ENCODE assay signal across 27 cellular contexts in the genomic region with DNA sequence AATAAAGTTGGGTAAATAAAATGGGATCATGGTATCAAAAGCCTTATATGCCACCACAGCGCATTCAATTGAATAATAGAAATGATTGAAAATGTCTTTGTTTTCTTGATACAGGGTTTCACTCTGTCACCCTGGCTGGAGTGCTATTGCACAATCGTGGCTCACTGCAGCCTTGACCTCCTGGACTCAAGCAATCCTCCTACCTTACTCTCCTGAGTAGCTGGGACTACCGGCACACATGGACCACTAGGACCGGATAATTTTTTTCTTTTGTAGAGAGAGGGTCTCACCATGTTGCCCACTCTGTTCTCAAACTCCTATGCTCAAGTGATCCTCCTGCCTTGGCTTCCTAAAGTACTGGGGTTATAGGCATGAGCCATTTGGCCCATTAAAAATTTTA.
"Had no signal": no experiment of that assay in that cellular context is flagged by ENCODE, and none has a peak within 500 bp of the region (broad histone marks: within the 10 kb centered on the region; RNA-seq: fewer than 3 reads in every experiment).

No MANE protein-coding gene starts in this region.

- H3K36me3 Mint-ChIP-seq: activated naive CD8-positive, alpha-beta T cell; immature natural killer cell had no signal

- H3K36me3 ChIP-seq: brain microvascular endothelial cell, left lung, pancreas, right atrium auricular region, spleen, tibial nerve had no signal

- H3K4me1 Mint-ChIP-seq: activated B cell treated with CpG ODN at 0.5 μM for 24 hours, immature natural killer cell, nephron progenitor cell had no signal

- H3K27ac ChIP-seq: brain microvascular endothelial cell, coronary artery, dorsolateral prefrontal cortex, left lung, pancreas, psoas muscle, right atrium auricular region, spleen, tibial nerve had no signal

- H3K9me3 ChIP-seq: left lung, pancreas, psoas muscle, right atrium auricular region, spleen, tibial nerve had no signal

- H3K4me1 ChIP-seq: left lung, pancreas, psoas muscle, right atrium auricular region, spleen, tibial nerve had no signal

- H3K9me3 Mint-ChIP-seq: activated B cell treated with CpG ODN at 0.5 μM for 24 hours; activated T-cell treated with anti-CD3 and anti-CD28 coated beads, Interleukin-2, amount 50 U/mL, for 72 hours; immature natural killer cell; nephron progenitor cell had no signal

- H3K27ac Mint-ChIP-seq: activated B cell treated with CpG ODN at 0.5 μM for 24 hours; activated naive CD8-positive, alpha-beta T cell; activated T-cell treated with anti-CD3 and anti-CD28 coated beads, Interleukin-2, amount 50 U/mL, for 72 hours; immature natural killer cell; nephron progenitor cell had no signal

- H3K27me3 ChIP-seq: brain microvascular endothelial cell, dorsolateral prefrontal cortex, left lung, pancreas, right atrium auricular region, spleen, tibial nerve had no signal

- H3K4me3 ChIP-seq: coronary artery, dorsolateral prefrontal cortex, left lung, lung, pancreas, psoas muscle, right atrium auricular region, spleen, tibial nerve had no signal

- H3K4me3 Mint-ChIP-seq: activated B cell treated with CpG ODN at 0.5 μM for 24 hours; activated naive CD8-positive, alpha-beta T cell; activated T-cell treated with anti-CD3 and anti-CD28 coated beads, Interleukin-2, amount 50 U/mL, for 72 hours; immature natural killer cell; nephron progenitor cell had no signal

- ATAC-seq: activated T-cell treated with anti-CD3 and anti-CD28 coated beads, Interleukin-2, amount 50 U/mL, for 72 hours; left lung; psoas muscle had no signal

- DNase-seq: activated B cell treated with CpG ODN at 0.5 μM for 24 hours; activated CD4-positive, alpha-beta T cell treated with anti-CD3 and anti-CD28 coated beads, Interleukin-2, amount 50 U/mL, for 4 hours; activated naive CD4-positive, alpha-beta T cell; activated T-cell treated with anti-CD3 and anti-CD28 coated beads for 4 hours; activated T-cell treated with anti-CD3 and anti-CD28 coated beads, Interleukin-2, amount 50 U/mL, for 72 hours; amniotic stem cell; brain microvascular endothelial cell; dorsolateral prefrontal cortex; effector memory CD4-positive, alpha-beta T cell; erythroblast; foreskin fibroblast; head of caudate nucleus; hypothalamus; immature natural killer cell; left lung; nephron progenitor cell; pancreas; psoas muscle; spleen; stimulated activated CD4-positive, alpha-beta T cell treated with anti-CD3 and anti-CD28 coated beads, Interleukin-2, amount 100 ng/mL, for 48 hours; stimulated activated naive CD4-positive, alpha-beta T cell treated with Interleukin-2 at 50 U/mL for 16 hours; T-helper 2 cell had no signal

- H3K27me3 Mint-ChIP-seq: activated B cell treated with CpG ODN at 0.5 μM for 24 hours had no signal
